In the genomic region with DNA sequence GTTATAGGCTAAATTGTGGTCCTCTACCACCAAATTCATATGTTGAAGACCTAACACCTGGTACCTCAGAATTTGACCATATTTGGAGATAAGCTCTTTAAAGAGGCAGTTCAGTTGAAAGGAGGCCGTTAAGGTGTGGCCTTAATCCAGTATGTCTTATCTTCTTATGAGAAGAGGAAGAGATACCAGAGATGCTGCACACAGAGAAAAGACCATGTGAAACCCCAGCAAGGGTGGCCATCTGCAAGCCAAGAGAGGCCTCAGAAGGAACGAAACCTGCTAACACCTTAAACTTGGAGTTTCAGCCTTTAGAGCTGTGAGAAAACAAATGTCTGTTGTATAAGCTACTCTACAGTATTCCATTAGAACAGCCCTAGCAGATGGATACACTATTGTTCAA, we compare ENCODE assay signal across 19 cellular contexts.
"Had no signal": no experiment of that assay in that cellular context is flagged by ENCODE, and none has a peak within 500 bp of the region (broad histone marks: within the 10 kb centered on the region; RNA-seq: fewer than 3 reads in every experiment).

No MANE protein-coding gene starts in this region.

- H3K9me3 ChIP-seq: colonic mucosa, gastroesophageal sphincter, left ventricle myocardium inferior, psoas muscle, spleen, upper lobe of left lung had no signal

- ATAC-seq: gastroesophageal sphincter, psoas muscle, sciatic nerve had no signal

- H3K4me1 ChIP-seq: colonic mucosa, gastroesophageal sphincter, left ventricle myocardium inferior, psoas muscle, spleen, upper lobe of left lung had no signal

- H3K27me3 ChIP-seq: colonic mucosa, gastroesophageal sphincter, spleen, upper lobe of left lung had no signal

- H3K4me3 ChIP-seq: colonic mucosa, gastroesophageal sphincter, left ventricle myocardium inferior, psoas muscle, spleen, upper lobe of left lung had no signal

- H3K27ac ChIP-seq: colonic mucosa, gastroesophageal sphincter, left ventricle myocardium inferior, psoas muscle, spleen, upper lobe of left lung had no signal

- DNase-seq: activated CD4-positive, alpha-beta T cell treated with anti-CD3 and anti-CD28 coated beads, Interleukin-2, amount 50 U/mL, for 4 hours; activated CD4-positive, CD25-positive, alpha-beta regulatory T cell treated with anti-CD3 and anti-CD28 coated beads, Interleukin-2, amount 50 U/mL, for 72 hours; activated effector memory CD4-positive, alpha-beta T cell treated with Interleukin-2 at 50 U/mL for 16 hours; activated T-cell treated with anti-CD3 and anti-CD28 coated beads, Interleukin-2, amount 50 U/mL, for 1 hour; caudate nucleus; colonic mucosa; effector CD4-positive, alpha-beta T cell; kidney; left ventricle myocardium inferior; mesenchymal stem cell; nephron progenitor cell; psoas muscle; spleen; stimulated activated CD4-positive, alpha-beta T cell treated with anti-CD3 and anti-CD28 coated beads, Interleukin-1b, Interleukin-23, amount 100 ng/mL, for 48 hours; stimulated activated naive CD4-positive, alpha-beta T cell; substantia nigra; upper lobe of left lung had no signal

- H3K36me3 ChIP-seq: colonic mucosa, gastroesophageal sphincter, left ventricle myocardium inferior, spleen, upper lobe of left lung had no signal
